In genomic region chr15:42273099-42273899, GRCh38 we compare ENCODE assay signal across 8 cellular contexts. TPM values are rescaled to one million over a fixed set of nuclear protein-coding genes. Genes with fewer than 3 reads are reported as not detected.
A peak's percentile ranks its signal among the peaks of the same experiment; 100 is the strongest.
DNase-seq lines count a peak whose midpoint lies in the region; ATAC-seq, FAIRE-seq and TF ChIP-seq lines count a peak whose summit lies in the region.

GANC (plus strand) TSS chr15:42273201; CDS start chr15:42274482, 1,281 bp downstream.
A gene with protein sequence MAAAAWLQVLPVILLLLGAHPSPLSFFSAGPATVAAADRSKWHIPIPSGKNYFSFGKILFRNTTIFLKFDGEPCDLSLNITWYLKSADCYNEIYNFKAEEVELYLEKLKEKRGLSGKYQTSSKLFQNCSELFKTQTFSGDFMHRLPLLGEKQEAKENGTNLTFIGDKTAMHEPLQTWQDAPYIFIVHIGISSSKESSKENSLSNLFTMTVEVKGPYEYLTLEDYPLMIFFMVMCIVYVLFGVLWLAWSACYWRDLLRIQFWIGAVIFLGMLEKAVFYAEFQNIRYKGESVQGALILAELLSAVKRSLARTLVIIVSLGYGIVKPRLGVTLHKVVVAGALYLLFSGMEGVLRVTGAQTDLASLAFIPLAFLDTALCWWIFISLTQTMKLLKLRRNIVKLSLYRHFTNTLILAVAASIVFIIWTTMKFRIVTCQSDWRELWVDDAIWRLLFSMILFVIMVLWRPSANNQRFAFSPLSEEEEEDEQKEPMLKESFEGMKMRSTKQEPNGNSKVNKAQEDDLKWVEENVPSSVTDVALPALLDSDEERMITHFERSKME (minus strand): TSS chr15:42273433. CDS start chr15:42273398, 35 bp downstream.

- peaks cover 0 to 10% (median 3%) of the 10 kb centered on the region in 4 experiments; a peak in 3 of 7 replicates for H3K4me1 ChIP-seq in H1 (replicated peaks in 1 of 4; ENCODE audit: control insufficient read depth in 3 of 4, insufficient read depth in 4 of 4, low read length in 3 of 4)

- peak within 1 kb of the TSS; percentile 64 to 98 (median 92) for H3K4me3 ChIP-seq in H1 (ENCODE audit: extremely low read depth in 1 of 4, insufficient read depth in 2 of 4, low read depth in 3 of 4, low read length in 4 of 4)

- H3K79me2 ChIP-seq in H1 (ENCODE audit: control insufficient read depth in 1 of 2, insufficient read depth in 2 of 2, low read length in 2 of 2): peaks cover 5 to 43% of the 10 kb centered on the region in 2 experiments

- no peak within 1 kb of the TSS for H2BK20ac ChIP-seq in H1 (ENCODE audit: low read length)

- H2BK120ac ChIP-seq in H1 (replicated peaks; ENCODE audit: low read depth, low read length): peak within 1 kb of the TSS; percentile 62

- DNase-seq in COLO829 (ENCODE audit: low spot score) (peak; percentile 92), HTR-8/SVneo (ENCODE audit: insufficient read length, low spot score) (peak; percentile 92), NOMO-1 treated with dmso at 0.1 percent for 144 hours (lab: John Stamatoyannopoulos, UW; ENCODE audit: unreplicated experiment) (peak; percentile 97), H1 (ENCODE audit: low read depth in 1 of 2, low spot score in 2 of 2) (peak; percentile 89 to 96), memory B cell (ENCODE audit: low spot score in 2 of 2) (peak; percentile 81 to 82)
- peak; percentile 72 to 85 (median 75) for DNase-seq in activated CD8-positive, alpha-beta memory T cell treated with anti-CD3 and anti-CD28 coated beads for 48 hours (ENCODE audit: low read depth in 2 of 3, low spot score in 2 of 3)
- peak; percentile 91 for DNase-seq in stimulated activated CD8-positive, alpha-beta memory T cell treated with anti-CD3 and anti-CD28 coated beads, Interleukin-12 subunit alpha, Interleukin-12 subunit beta, amount 100 ng/mL, for 24 hours (ENCODE audit: extremely low read depth)

- WGBS in H1 (ENCODE audit: extremely low coverage in 1 of 2, insufficient coverage in 1 of 2, insufficient read length in 1 of 2, insufficient replicate concordance in 2 of 2, low coverage in 1 of 2, low lambda C conversion rate in 2 of 2, missing lambda C conversion rate in 1 of 2), 2 experiments: 1% methylated on average over 47 of the region's 47 CpGs; no CpG with 5 or more reads in 1 of the 2 experiments

- H2AFZ ChIP-seq in H1 (ENCODE audit: low read length): peak within 1 kb of the TSS; percentile 92; the same call in 1 of the 2 replicates

- no peaks in the 10 kb centered on the region for H3K27me3 Mint-ChIP-seq in memory B cell

- H4K20me1 ChIP-seq in H1 (replicated peaks in 1 of 2; ENCODE audit: control insufficient read depth in 1 of 2, insufficient read depth in 2 of 2, low read length in 2 of 2): peaks cover 0 to 1% of the 10 kb centered on the region in 2 experiments

- TF ChIP-seq EP300 in H1 (IDR thresholded peaks at IDR 0.05; ENCODE audit: borderline replicate concordance in 1 of 2, low read depth in 2 of 2, low read length in 2 of 2): 0 out of 3 replicates have a peak, but pooled peaks of 1 of the 2 experiments have one; percentile 2

- peak; percentile 97 to 99 for TF ChIP-seq POLR2A in H1 (IDR thresholded peaks at IDR 0.05; ENCODE audit: control extremely low read depth in 1 of 2, low read depth in 2 of 2, low read length in 2 of 2)

- peak within 1 kb of the TSS; percentile 95 for H3K4ac ChIP-seq in H1 (replicated peaks; ENCODE audit: insufficient read length, low read depth, low read length)

- H3K18ac ChIP-seq in H1 (ENCODE audit: extremely low read depth, low read length): peak within 1 kb of the TSS; percentile 94

- ATAC-seq in GM21367 (IDR thresholded peaks at IDR 0.05; ENCODE audit: unreplicated experiment): peak; percentile 77
- peak; percentile 85 for ATAC-seq in memory B cell (ENCODE audit: low read depth)

- peak within 1 kb of the TSS; percentile 99 for H4K8ac ChIP-seq in H1 (ENCODE audit: extremely low read depth, insufficient read depth, low read length)

- no peak within 1 kb of the TSS for H3K23ac ChIP-seq in H1 (ENCODE audit: insufficient read length)

- no peak for TF ChIP-seq CTCF in H1 (IDR thresholded peaks at IDR 0.05; ENCODE audit: control extremely low read depth in 1 of 3, insufficient read depth in 1 of 3, low read depth in 1 of 3, low read length in 3 of 3)

- H4K91ac ChIP-seq in H1 (replicated peaks; ENCODE audit: insufficient read length, low read length): peak within 1 kb of the TSS; percentile 99

- H2BK12ac ChIP-seq in H1 (ENCODE audit: low read depth, low read length): peak within 1 kb of the TSS; percentile 91; the same call in 1 of the 2 replicates

- peak within 1 kb of the TSS; percentile 99 for H3K27ac ChIP-seq in H1 (ENCODE audit: low read depth, low read length)

- peak within 1 kb of the TSS; percentile 94 for H2BK5ac ChIP-seq in H1 (ENCODE audit: low read depth, low read length)

- FAIRE-seq in HTR-8/SVneo (lab: Jason Lieb, UNC): peak; percentile 4
- peak; percentile 45 for FAIRE-seq in H1 (lab: Jason Lieb, UNC)

- no peaks in the 10 kb centered on the region for H3K27me3 ChIP-seq in H1 (replicated peaks in 1 of 4; ENCODE audit: control insufficient read depth in 3 of 4, extremely low read depth in 1 of 4, insufficient read depth in 3 of 4, low read length in 3 of 4)

- H3K4me2 ChIP-seq in H1 (ENCODE audit: insufficient read depth in 1 of 2, low read depth in 2 of 2, low read length in 2 of 2): peak within 1 kb of the TSS; percentile 80 to 81

- H3K9me3 Mint-ChIP-seq in memory B cell: no peaks in the 10 kb centered on the region

- H3K14ac ChIP-seq in H1 (ENCODE audit: insufficient read length): no peak within 1 kb of the TSS

- peak within 1 kb of the TSS; percentile 100 for H4K5ac ChIP-seq in H1 (ENCODE audit: insufficient read length, low read depth, low read length)

- H3K23me2 ChIP-seq in H1 (ENCODE audit: low read depth, low read length): peaks cover 6% of the 10 kb centered on the region

- H2AK5ac ChIP-seq in H1 (ENCODE audit: low read depth, low read length): no peak within 1 kb of the TSS

- peak within 1 kb of the TSS; percentile 94 to 99 (median 96) for H3K9ac ChIP-seq in H1 (replicated peaks in 1 of 4; ENCODE audit: extremely low read depth in 1 of 4, low read depth in 3 of 4, low read length in 3 of 4)

- TF ChIP-seq RAD21 in H1 (IDR thresholded peaks at IDR 0.05 in 1 of 2, conservative IDR thresholded peaks at IDR 0.05 in 1 of 2; ENCODE audit: low read depth in 2 of 2, low read length in 2 of 2): no peak

- peak within 1 kb of the TSS; percentile 98 for H3K4me3 Mint-ChIP-seq in memory B cell

- peak within 1 kb of the TSS; percentile 98 for H3K56ac ChIP-seq in H1 (replicated peaks; ENCODE audit: insufficient read length, low read depth, low read length)

- POLR2A ChIA-PET in H1 (lab: Charles Lee; ENCODE audit: partially characterized antibody): interaction anchor here (0.6 to 3.5 kb wide), 18 partner anchors 9 to 618 kb away, joined by 3 to 27 read pairs (median 3); partner anchors contain the start of genes SNAP23, VPS39 and ZNF106

- H3K4me1 Mint-ChIP-seq in memory B cell: peaks cover 22% of the 10 kb centered on the region

- no peaks in the 10 kb centered on the region for H3K9me3 ChIP-seq in H1 (ENCODE audit: insufficient read depth in 2 of 2, low read depth in 1 of 2, low read length in 1 of 2)

- no peaks in the 10 kb centered on the region for H3K79me1 ChIP-seq in H1 (ENCODE audit: low read depth, low read length)

- peaks cover 10% of the 10 kb centered on the region for H3K36me3 Mint-ChIP-seq in memory B cell

- H2BK15ac ChIP-seq in H1 (ENCODE audit: low read length): peak within 1 kb of the TSS; percentile 97; the same call in 1 of the 2 replicates

- peaks cover 0 to 2% (median 0%) of the 10 kb centered on the region in 4 experiments; a peak in 1 of 8 replicates for H3K36me3 ChIP-seq in H1 (ENCODE audit: control insufficient read depth in 2 of 4, insufficient read depth in 4 of 4, low read length in 3 of 4)

- peak within 1 kb of the TSS; percentile 97 for H3K27ac Mint-ChIP-seq in memory B cell

- CTCF ChIA-PET in H1 (lab: Charles Lee; ENCODE audit: partially characterized antibody): interaction anchor here (0.6 to 0.7 kb wide), 2 partner anchors 112 to 750 kb away, joined by 3 read pairs; no protein-coding TSS in a partner anchor

TF ChIP-seq in H1, 55 proteins besides CTCF, POLR2A, EP300 and RAD21 (continues in another document):
- TF ChIP-seq EGR1 (IDR thresholded peaks at IDR 0.05; ENCODE audit: borderline replicate concordance, low read depth, low read length) (no peak), HDAC6 (IDR thresholded peaks at IDR 0.05; ENCODE audit: low read depth, low read length) (no peak), KDM1A (IDR thresholded peaks at IDR 0.05; ENCODE audit: borderline replicate concordance, low read length) (no peak), ATF2 (IDR thresholded peaks at IDR 0.05; ENCODE audit: low read length) (peak; percentile 59; the same call in 1 of the 2 replicates)

RNA-seq across cellular contexts. Expression of gene GANC, which starts in this region (rescaled TPM):
- total RNA-seq in H1 (2021; fragmentation: NEBNext Ultra II Directional; extraction: Animal tissue kit (Norgen Biotek cat#: 25700)): 11.8 and 14.4 TPM in 2 replicates
- 6.5 and 6.8 TPM in 2 replicates for polyA plus RNA-seq in H1 (2011; rRNA removed)
- polyA plus RNA-seq in H1 (2011; cell fraction: cytosol; rRNA removed): 8.1 TPM
- 16.5 TPM for polyA plus RNA-seq in H1 (2011; cell fraction: nucleus; rRNA removed)
- 9.5 to 18.6 TPM (median 13.1 TPM) in 4 replicates for polyA plus RNA-seq in H1 (2012, experiment 1 of 2)
- polyA plus RNA-seq in H1 (2012, experiment 2 of 2): 2.5 TPM
- 8.9 TPM for polyA plus RNA-seq in H1 (2013, experiment 1 of 2)
- polyA plus RNA-seq in H1 (2013, experiment 2 of 2): 7.8 TPM
- 12.5 and 18.1 TPM in 2 replicates for polyA minus RNA-seq in H1 (2011; rRNA and poly(A)+ RNA removed)
- 8.1 TPM for polyA minus RNA-seq in H1 (2011; cell fraction: cytosol; rRNA and poly(A)+ RNA removed)
- polyA minus RNA-seq in H1 (2011; cell fraction: nucleus; rRNA and poly(A)+ RNA removed): 31.6 TPM

RNA-seq across cellular contexts. Expression of the second gene that starts in this region (rescaled TPM):
- total RNA-seq in H1 (2021; fragmentation: NEBNext Ultra II Directional; extraction: Animal tissue kit (Norgen Biotek cat#: 25700)): 32.9 and 33.1 TPM in 2 replicates
- 11.0 and 15.2 TPM in 2 replicates for polyA plus RNA-seq in H1 (2011; rRNA removed)
- polyA plus RNA-seq in H1 (2011; cell fraction: cytosol; rRNA removed): 16.5 TPM
- 11.0 TPM for polyA plus RNA-seq in H1 (2011; cell fraction: nucleus; rRNA removed)
- polyA plus RNA-seq in H1 (2012, experiment 1 of 2): 18.8 to 23.9 TPM (median 21.1 TPM) in 4 replicates
- 2.2 TPM for polyA plus RNA-seq in H1 (2012, experiment 2 of 2)
- polyA plus RNA-seq in H1 (2013, experiment 1 of 2): 78.8 TPM
- 78.8 TPM for polyA plus RNA-seq in H1 (2013, experiment 2 of 2)
- polyA minus RNA-seq in H1 (2011; rRNA and poly(A)+ RNA removed): 20.2 and 26.1 TPM in 2 replicates
- 19.7 TPM for polyA minus RNA-seq in H1 (2011; cell fraction: cytosol; rRNA and poly(A)+ RNA removed)
- polyA minus RNA-seq in H1 (2011; cell fraction: nucleus; rRNA and poly(A)+ RNA removed): 25.4 TPM

Comparison
In these comparisons a context has a peak if more than half of its experiments do, and no peak if none do; other contexts are left out.
1. Peak in every context shown above with its lines: DNase-seq, ATAC-seq, H3K4me3 ChIP-seq and H3K27ac ChIP-seq.